ENCODE assay signal across 8 cellular contexts in the genomic region with DNA sequence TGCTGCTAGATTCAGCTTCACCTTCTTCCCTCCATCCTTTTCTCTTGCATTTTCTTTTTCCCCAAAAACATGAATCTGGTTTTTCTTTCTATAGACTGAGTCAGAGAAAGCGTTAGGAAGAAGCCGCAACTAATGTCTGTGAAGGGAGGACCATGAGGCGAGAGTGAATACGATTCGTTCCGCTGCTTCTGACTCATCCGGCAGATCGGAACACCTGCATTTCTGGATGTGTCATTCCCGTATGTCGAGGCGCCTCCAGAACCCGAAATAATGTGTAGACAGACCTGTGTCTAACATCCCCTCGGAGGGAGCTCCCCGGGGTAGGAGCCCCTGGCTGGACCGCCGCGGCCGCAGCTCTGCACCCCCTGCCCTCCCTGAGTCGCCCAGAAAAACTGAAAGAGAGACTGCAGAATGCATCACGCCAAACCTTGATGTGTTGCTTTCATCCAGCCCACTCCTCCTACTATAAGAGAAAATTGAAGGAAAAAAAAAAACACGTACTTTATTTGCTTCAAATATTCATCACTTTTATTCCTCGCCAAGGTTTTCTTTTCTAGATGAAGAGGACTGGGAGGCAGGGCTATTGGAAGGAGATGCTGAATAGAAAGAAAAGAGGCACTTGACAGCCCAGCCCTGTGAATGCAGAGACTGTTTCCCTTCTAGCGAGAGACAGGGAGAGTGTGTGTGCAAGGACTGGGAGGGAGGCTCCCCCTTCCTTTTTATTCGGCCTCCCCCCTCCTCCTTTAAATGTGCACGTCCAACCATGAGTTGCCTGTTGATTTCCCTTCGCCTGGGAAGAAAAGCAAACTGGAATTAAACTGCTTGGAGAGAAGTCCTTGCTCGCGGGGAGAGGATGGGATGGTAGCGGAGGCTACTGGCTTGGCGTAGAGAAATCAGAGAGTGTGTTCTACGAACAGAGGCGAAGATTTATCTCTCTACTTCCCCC. TPM values are rescaled to one million over a fixed set of nuclear protein-coding genes. Genes with fewer than 3 reads are reported as not detected.
A peak's percentile ranks its signal among the peaks of the same experiment; 100 is the strongest.
DNase-seq lines count a peak whose midpoint lies in the region; ATAC-seq and TF ChIP-seq lines count a peak whose summit lies in the region.

No MANE protein-coding gene starts in this region.

- no peak for TF ChIP-seq POLR2A in ovary (IDR thresholded peaks at IDR 0.05)

- peak overlapping the region; percentile 72 for H3K4me3 ChIP-seq in GM23248
- H3K4me3 ChIP-seq in ovary: peak overlapping the region; percentile 25

- peaks cover 24% of the 10 kb centered on the region for H3K4me1 Mint-ChIP-seq in activated T-helper 17 cell treated with anti-CD3 and anti-CD28 coated beads, Interleukin-2, amount 50 U/mL, for 72 hours

- no peaks in the 10 kb centered on the region for H3K79me2 ChIP-seq in GM23248 (ENCODE audit: insufficient read depth)

- 1 to 4% methylated on average over 27 to 32 of the region's 32 CpGs for WGBS in GM23248 (ENCODE audit: low coverage in 1 of 2, low lambda C conversion rate in 2 of 2, missing lambda C conversion rate in 2 of 2), 2 experiments
- WGBS in ovary, 3 donors: 1 to 3% (median 3%) methylated on average over 32 of the region's 32 CpGs

- TF ChIP-seq CTCF in ovary (IDR thresholded peaks at IDR 0.05): no peak

- intact Hi-C loops in cardiac septum (cut with DNase I) (loop anchor here (5.0 kb wide), 1 partner anchor 226 kb away; no protein-coding TSS in a partner anchor), ovary (cut with DNase I) (no loop called here)

- peak overlapping the region; percentile 70 for H3K4me3 Mint-ChIP-seq in activated T-helper 17 cell treated with anti-CD3 and anti-CD28 coated beads, Interleukin-2, amount 50 U/mL, for 72 hours

- H3K4me1 ChIP-seq in GM23248 (ENCODE audit: insufficient read depth) (no peaks in the 10 kb centered on the region), ovary (ENCODE audit: insufficient read depth) (peaks cover 11% of the 10 kb centered on the region)

- H3K9me3 ChIP-seq in GM23248 (ENCODE audit: low read depth): no peaks in the 10 kb centered on the region
- peaks cover 0 to 6% of the 10 kb centered on the region in 2 donors for H3K9me3 ChIP-seq in ovary

- H2AFZ ChIP-seq in GM23248: peak overlapping the region; percentile 76

- in situ Hi-C loops in GM23248 (cut with MboI): no loop called here

- no peaks in the 10 kb centered on the region for H3K36me3 Mint-ChIP-seq in activated T-helper 17 cell treated with anti-CD3 and anti-CD28 coated beads, Interleukin-2, amount 50 U/mL, for 72 hours (ENCODE audit: low read depth)

- ATAC-seq in activated T-helper 17 cell treated with anti-CD3 and anti-CD28 coated beads, Interleukin-2, amount 50 U/mL, for 72 hours (replicated peaks): peak; percentile 52
- ATAC-seq in HG03457 (IDR thresholded peaks at IDR 0.05; ENCODE audit: unreplicated experiment): no peak
- ATAC-seq in HG03521 (IDR thresholded peaks at IDR 0.05; ENCODE audit: unreplicated experiment): no peak

- no peaks in the 10 kb centered on the region for H3K9me2 ChIP-seq in GM23248 (ENCODE audit: insufficient read depth)

- peaks cover 74% of the 10 kb centered on the region for H3K27me3 ChIP-seq in GM23248 (replicated peaks; ENCODE audit: insufficient read depth)
- no peaks in the 10 kb centered on the region for H3K27me3 ChIP-seq in ovary

- H3K36me3 ChIP-seq in GM23248 (ENCODE audit: low read depth): no peaks in the 10 kb centered on the region
- no peaks in the 10 kb centered on the region for H3K36me3 ChIP-seq in ovary

- H3K4me2 ChIP-seq in GM23248 (ENCODE audit: unreplicated experiment): peak overlapping the region; percentile 72

- H4K20me1 ChIP-seq in GM23248 (ENCODE audit: insufficient read depth): no peaks in the 10 kb centered on the region

- DNase-seq in A172 (ENCODE audit: low spot score) (peak; percentile 8), GM23248 (peak; percentile 23), cardiac septum (ENCODE audit: low spot score) (peak; percentile 74), ovary (no peak), mesenteric fat pad (ENCODE audit: low spot score) (no peak)

- no peak overlapping the region for H3K27ac Mint-ChIP-seq in activated T-helper 17 cell treated with anti-CD3 and anti-CD28 coated beads, Interleukin-2, amount 50 U/mL, for 72 hours

- no peaks in the 10 kb centered on the region for H3F3A ChIP-seq in GM23248 (ENCODE audit: insufficient read depth)

- peaks cover 4% of the 10 kb centered on the region for H3K9me3 Mint-ChIP-seq in activated T-helper 17 cell treated with anti-CD3 and anti-CD28 coated beads, Interleukin-2, amount 50 U/mL, for 72 hours

- no peak overlapping the region for H3K27ac ChIP-seq in GM23248
- H3K27ac ChIP-seq in ovary: no peak overlapping the region

- no peak overlapping the region for H3K9ac ChIP-seq in GM23248

- no peak for TF ChIP-seq EP300 in ovary (IDR thresholded peaks at IDR 0.05)

- peaks cover 56% of the 10 kb centered on the region for H3K27me3 Mint-ChIP-seq in activated T-helper 17 cell treated with anti-CD3 and anti-CD28 coated beads, Interleukin-2, amount 50 U/mL, for 72 hours

RNA-seq across cellular contexts. Expression of a gene that starts 0.6 kb away (rescaled TPM):
- 0.07 and 0.17 TPM in 2 replicates for total RNA-seq in A172 (2014; rRNA removed; shearing (Covaris generic))
- not detected in 2 replicates for total RNA-seq in GM23248 (2014; rRNA removed; shearing (Covaris generic))
- polyA plus RNA-seq in GM23248 (2016; fragmentation: Nextera tagmentation; extraction: Ambion mirVana) (not detected in 2 replicates), ovary (1 to 10 TPM; 2.0 to 2.4 TPM)
- total RNA-seq in activated T-helper 17 cell treated with anti-CD3 and anti-CD28 coated beads, Interleukin-2, amount 50 U/mL, for 72 hours: not detected
- total RNA-seq in cardiac septum (7.3 TPM), ovary (10 to 100 TPM in 1 of 7 donors, 1 to 10 TPM in 6; 1.2 to 21.3 (median 3.9) TPM), mesenteric fat pad (1.7 TPM)

Comparison
In these comparisons a context has a peak if more than half of its experiments do, and no peak if none do; other contexts are left out.
1. DNase-seq: peak in A172 (single experiment), GM23248 (single experiment) and cardiac septum (single experiment); none in ovary (0 of 5) and mesenteric fat pad (single experiment).